22 cellular contexts compared by ENCODE assay signal in the genomic region with DNA sequence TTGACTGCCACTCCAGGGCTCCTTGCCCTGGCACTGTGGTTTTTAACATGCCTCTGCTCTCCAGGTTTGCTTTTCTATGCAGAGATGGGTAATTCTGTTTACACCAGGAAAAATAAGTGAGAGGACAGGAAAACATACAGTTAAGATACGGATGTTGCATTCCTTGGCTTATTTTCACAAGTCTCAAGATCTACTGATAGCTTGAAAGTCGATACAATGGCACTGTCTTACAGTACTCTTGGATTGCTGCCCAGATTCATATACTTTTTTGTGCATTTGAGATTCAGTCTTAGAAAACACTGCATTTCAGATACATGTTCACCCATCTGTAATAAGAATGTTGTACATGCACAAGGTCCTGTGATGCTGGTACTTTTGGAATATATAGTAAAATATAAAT.
"Had no signal": no experiment of that assay in that cellular context is flagged by ENCODE, and none has a peak within 500 bp of the region (broad histone marks: within the 10 kb centered on the region; RNA-seq: fewer than 3 reads in every experiment).

No MANE protein-coding gene starts in this region.

- H3K27ac Mint-ChIP-seq: activated CD4-positive, alpha-beta memory T cell treated with anti-CD3 and anti-CD28 coated beads for 36 hours; activated naive CD4-positive, alpha-beta T cell treated with anti-CD3 and anti-CD28 coated beads for 36 hours; activated naive CD8-positive, alpha-beta T cell treated with anti-CD3 and anti-CD28 coated beads, Interleukin-2, amount 10 ng/mL, durations not matched to agents 7 days and 5 days; naive B cell; neural progenitor cell; stimulated activated naive CD8-positive, alpha-beta T cell treated with anti-CD3 and anti-CD28 coated beads, Interleukin-15, Interleukin-2, amounts not matched to agents 100 ng/mL and 50 ng/mL, for 24 hours; T-helper 1 cell treated with Interleukin-12 subunit alpha and Interleukin-12 subunit beta and Interleukin-4 antibody, amounts not matched to agents 30 μg/mL and 1 μg/mL, for 36 hours had no signal

- H3K27ac ChIP-seq: lower lobe of right lung, neural progenitor cell, psoas muscle, right atrium auricular region, tibial artery had no signal

- H3K4me2 ChIP-seq: neural progenitor cell had no signal

- H3K9me3 ChIP-seq: lower lobe of right lung, psoas muscle, tibial artery had no signal

- DNase-seq: activated CD4-positive, alpha-beta memory T cell treated with anti-CD3 and anti-CD28 coated beads for 36 hours; activated CD4-positive, alpha-beta T cell treated with anti-CD3 and anti-CD28 coated beads for 48 hours; activated CD4-positive, CD25-positive, alpha-beta regulatory T cell; activated naive CD4-positive, alpha-beta T cell treated with anti-CD3 and anti-CD28 coated beads for 36 hours; activated naive CD8-positive, alpha-beta T cell treated with anti-CD3 and anti-CD28 coated beads, Interleukin-2, amount 10 ng/mL, durations not matched to agents 7 days and 5 days; activated T-cell treated with anti-CD3 and anti-CD28 coated beads, Interleukin-2, amount 50 U/mL, for 48 hours; amygdala; cortex of kidney; foreskin melanocyte; lower lobe of right lung; naive B cell; psoas muscle; stimulated activated CD4-positive, alpha-beta T cell treated with anti-CD3 and anti-CD28 coated beads, Interleukin-1b, Interleukin-23, amount 100 ng/mL, for 48 hours; T1000; tibial artery had no signal

- H3K4me1 ChIP-seq: lower lobe of right lung, psoas muscle, right atrium auricular region, tibial artery had no signal

- H3K27me3 ChIP-seq: neural progenitor cell, right atrium auricular region, tibial artery had no signal

- FAIRE-seq: bronchial epithelial cell, endometrium had no signal

- H2AFZ ChIP-seq: neural progenitor cell had no signal

- ATAC-seq: left lobe of liver, lower lobe of right lung, psoas muscle had no signal

- H3K27me3 Mint-ChIP-seq: activated CD4-positive, alpha-beta memory T cell treated with anti-CD3 and anti-CD28 coated beads for 36 hours; activated naive CD8-positive, alpha-beta T cell treated with anti-CD3 and anti-CD28 coated beads, Interleukin-2, amount 10 ng/mL, durations not matched to agents 7 days and 5 days; naive B cell; stimulated activated naive CD8-positive, alpha-beta T cell treated with anti-CD3 and anti-CD28 coated beads, Interleukin-15, Interleukin-2, amounts not matched to agents 100 ng/mL and 50 ng/mL, for 24 hours had no signal

- H3K36me3 ChIP-seq: lower lobe of right lung, neural progenitor cell, right atrium auricular region, tibial artery had no signal

- H3K4me3 ChIP-seq: lower lobe of right lung, neural progenitor cell, psoas muscle, right atrium auricular region, tibial artery had no signal

- H3K4me1 Mint-ChIP-seq: activated naive CD8-positive, alpha-beta T cell treated with anti-CD3 and anti-CD28 coated beads, Interleukin-2, amount 10 ng/mL, durations not matched to agents 7 days and 5 days; naive B cell had no signal

- H3K9ac ChIP-seq: neural progenitor cell had no signal

- H3K9me3 Mint-ChIP-seq: activated naive CD8-positive, alpha-beta T cell treated with anti-CD3 and anti-CD28 coated beads, Interleukin-2, amount 10 ng/mL, durations not matched to agents 7 days and 5 days; neural progenitor cell had no signal

- H3K4me3 Mint-ChIP-seq: activated CD4-positive, alpha-beta memory T cell treated with anti-CD3 and anti-CD28 coated beads for 36 hours; activated naive CD4-positive, alpha-beta T cell treated with anti-CD3 and anti-CD28 coated beads for 36 hours; activated naive CD8-positive, alpha-beta T cell treated with anti-CD3 and anti-CD28 coated beads, Interleukin-2, amount 10 ng/mL, durations not matched to agents 7 days and 5 days; naive B cell; neural progenitor cell; stimulated activated naive CD8-positive, alpha-beta T cell treated with anti-CD3 and anti-CD28 coated beads, Interleukin-15, Interleukin-2, amounts not matched to agents 100 ng/mL and 50 ng/mL, for 24 hours; T-helper 1 cell treated with Interleukin-12 subunit alpha and Interleukin-12 subunit beta and Interleukin-4 antibody, amounts not matched to agents 30 μg/mL and 1 μg/mL, for 36 hours had no signal
